Comparison of ENCODE assay signal across 8 cellular contexts in the genomic region with DNA sequence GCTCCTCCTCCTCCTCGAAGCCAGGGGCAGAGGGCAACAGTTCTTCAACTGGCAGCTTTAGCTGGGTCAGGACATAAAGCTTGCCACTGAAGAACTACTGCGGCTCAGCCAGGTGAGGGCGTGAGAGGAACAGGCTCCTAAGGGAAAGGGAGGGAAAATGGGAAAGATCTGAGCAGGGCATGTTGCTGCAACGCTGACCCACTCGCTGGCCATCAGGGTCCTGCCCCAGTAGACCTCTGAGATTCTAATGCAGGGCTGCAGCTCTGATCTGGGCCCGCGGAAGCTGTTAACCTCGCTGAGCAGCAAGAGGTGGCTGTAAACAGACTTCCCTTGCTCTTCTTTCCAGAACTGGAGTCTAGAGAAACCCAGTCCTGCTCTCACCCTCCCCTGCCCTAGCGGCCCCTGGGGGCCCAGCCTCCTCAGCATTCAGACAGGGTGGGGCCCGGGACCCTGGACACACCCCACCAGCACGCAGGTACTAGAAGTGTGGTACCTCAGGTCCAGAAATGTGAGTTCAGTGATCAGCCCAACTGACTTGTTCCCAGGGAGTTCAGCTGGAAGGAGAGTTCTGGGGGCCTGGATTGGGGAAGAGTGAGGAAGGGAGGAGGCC. TPM values are rescaled to one million over a fixed set of nuclear protein-coding genes. Genes with fewer than 3 reads are reported as not detected.
A peak's percentile ranks its signal among the peaks of the same experiment; 100 is the strongest.
DNase-seq lines count a peak whose midpoint lies in the region; ATAC-seq and FAIRE-seq lines count a peak whose summit lies in the region.

No MANE protein-coding gene starts in this region.

- peak; percentile 67 for DNase-seq in Caki2 (ENCODE audit: low read depth)
- no peak for DNase-seq in activated CD4-positive, alpha-beta memory T cell treated with anti-CD3 and anti-CD28 coated beads, Interleukin-2, amount 10 ng/mL, durations not matched to agents 7 days and 5 days
- no peak for DNase-seq in iPS DF 6.9 (ENCODE audit: low read depth, low spot score)
- peak; percentile 82 for DNase-seq in small intestine
- no peak for DNase-seq in T1000 (lab: John Stamatoyannopoulos, UW)

- H3K36me3 Mint-ChIP-seq in activated CD4-positive, alpha-beta memory T cell treated with anti-CD3 and anti-CD28 coated beads, Interleukin-2, amount 10 ng/mL, durations not matched to agents 7 days and 5 days (ENCODE audit: low read depth), result peaks cover 39% of the 10 kb centered on the region

- H3K9me3 Mint-ChIP-seq in activated CD4-positive, alpha-beta memory T cell treated with anti-CD3 and anti-CD28 coated beads, Interleukin-2, amount 10 ng/mL, durations not matched to agents 7 days and 5 days, result no peaks in the 10 kb centered on the region

- H3K4me3 ChIP-seq in HUES64 (ENCODE audit: low read length), result peak overlapping the region; percentile 75
- peak overlapping the region; percentile 70; the same call in 1 of the 2 replicates for H3K4me3 ChIP-seq in iPS DF 6.9 (ENCODE audit: low read length)
- peak overlapping the region; percentile 14 to 75 for H3K4me3 ChIP-seq in small intestine (ENCODE audit: low read depth in 1 of 2, low read length in 2 of 2)

- peaks cover 60% of the 10 kb centered on the region for H3K4me1 Mint-ChIP-seq in activated CD4-positive, alpha-beta memory T cell treated with anti-CD3 and anti-CD28 coated beads, Interleukin-2, amount 10 ng/mL, durations not matched to agents 7 days and 5 days

- H3K27ac ChIP-seq in HUES64 (ENCODE audit: low read depth, low read length) (peak overlapping the region; percentile 84), iPS DF 6.9 (ENCODE audit: low read length) (no peak overlapping the region), small intestine (ENCODE audit: low read depth in 1 of 2, low read length in 1 of 2) (peak overlapping the region; percentile 92 to 97)

- 4% methylated on average over 11 of the region's 11 CpGs for WGBS in HUES64
- no CpG with 5 or more reads among the region's 11 CpGs for WGBS in iPS DF 6.9 (ENCODE audit: insufficient coverage, insufficient read length)
- 3 to 23% (median 16%) methylated on average over 11 of the region's 11 CpGs for WGBS in small intestine, 3 donors

- H3K27me3 ChIP-seq in HUES64 (ENCODE audit: insufficient read depth, low read length), result peaks cover 18% of the 10 kb centered on the region
- H3K27me3 ChIP-seq in iPS DF 6.9 (ENCODE audit: control insufficient read depth, insufficient read depth, low read length), result no peaks in the 10 kb centered on the region
- H3K27me3 ChIP-seq in small intestine (ENCODE audit: control insufficient read depth in 2 of 2, insufficient read depth in 2 of 2, low read length in 2 of 2), result no peaks in the 10 kb centered on the region

- FAIRE-seq in small intestine (lab: Jason Lieb, UNC), result no peak

- in situ Hi-C loops in Caki2 (cut with HindIII; ENCODE audit: low pct_unique_long_range_greater_than_20kb, low sequenced_read_pairs), result no loop called here

- H3K27me3 Mint-ChIP-seq in activated CD4-positive, alpha-beta memory T cell treated with anti-CD3 and anti-CD28 coated beads, Interleukin-2, amount 10 ng/mL, durations not matched to agents 7 days and 5 days, result peaks cover 6% of the 10 kb centered on the region

- H3K4me3 Mint-ChIP-seq in activated CD4-positive, alpha-beta memory T cell treated with anti-CD3 and anti-CD28 coated beads, Interleukin-2, amount 10 ng/mL, durations not matched to agents 7 days and 5 days, result peak overlapping the region; percentile 62

- POLR2A ChIA-PET in activated CD4-positive, alpha-beta memory T cell treated with anti-CD3 and anti-CD28 coated beads, Interleukin-2, amount 10 ng/mL, durations not matched to agents 7 days and 5 days (lab: Charles Lee), result interaction anchor here (1.6 to 5.8 kb wide), 2 partner anchors 11 to 157 kb away, joined by 3 to 56 read pairs; partner anchors contain the start of gene WDR81

- peak overlapping the region; percentile 70 for H3K9ac ChIP-seq in HUES64 (ENCODE audit: low read depth, low read length)

- ATAC-seq in GM19467 (IDR thresholded peaks at IDR 0.05; ENCODE audit: unreplicated experiment) (no peak), GM19455 (IDR thresholded peaks at IDR 0.05; ENCODE audit: unreplicated experiment) (no peak)

- H3K9me3 ChIP-seq in HUES64 (ENCODE audit: insufficient read depth, low read depth, low read length), result no peaks in the 10 kb centered on the region
- no peaks in the 10 kb centered on the region for H3K9me3 ChIP-seq in iPS DF 6.9 (ENCODE audit: control insufficient read depth, insufficient read depth, low read length)
- H3K9me3 ChIP-seq in small intestine (ENCODE audit: control insufficient read depth, low read depth), result no peaks in the 10 kb centered on the region

- H3K36me3 ChIP-seq in HUES64 (ENCODE audit: insufficient read depth, low read length) (peaks cover 21% of the 10 kb centered on the region; the same call in 1 of the 2 replicates), iPS DF 6.9 (ENCODE audit: control insufficient read depth, insufficient read depth, low read length) (no peaks in the 10 kb centered on the region; the same call in 1 of the 2 replicates), small intestine (ENCODE audit: control insufficient read depth in 2 of 2, insufficient read depth in 2 of 2, low read length in 2 of 2) (peaks cover 0 to 5% of the 10 kb centered on the region in 2 donors)

- H3K27ac Mint-ChIP-seq in activated CD4-positive, alpha-beta memory T cell treated with anti-CD3 and anti-CD28 coated beads, Interleukin-2, amount 10 ng/mL, durations not matched to agents 7 days and 5 days, result no peak overlapping the region

- H3K4me1 ChIP-seq in HUES64 (ENCODE audit: insufficient read depth, low read length), result peaks cover 27% of the 10 kb centered on the region; the same call in 1 of the 2 replicates
- peaks cover 2% of the 10 kb centered on the region for H3K4me1 ChIP-seq in iPS DF 6.9 (ENCODE audit: control insufficient read depth, insufficient read depth, low read length)
- H3K4me1 ChIP-seq in small intestine (ENCODE audit: control insufficient read depth in 2 of 2, insufficient read depth in 1 of 2, low read depth in 1 of 2, low read length in 1 of 2), result peaks cover 0 to 4% of the 10 kb centered on the region in 2 donors

- CTCF ChIA-PET in activated CD4-positive, alpha-beta memory T cell treated with anti-CD3 and anti-CD28 coated beads, Interleukin-2, amount 10 ng/mL, durations not matched to agents 7 days and 5 days (lab: Charles Lee), result interaction anchor here (1.8 kb wide), 1 partner anchor 45 kb away, joined by 10 read pairs; no protein-coding TSS in a partner anchor

RNA-seq across cellular contexts. Expression of gene TLCD2, which starts 3.8 kb away (rescaled TPM):
- 0.20 and 1.0 TPM in 2 replicates for total RNA-seq in Caki2 (2014; rRNA removed; shearing (Covaris generic); ENCODE audit: low replicate concordance)
- polyA plus RNA-seq in HUES64 (2013, experiment 1 of 2), result 0.15 TPM
- 0.32 TPM for polyA plus RNA-seq in HUES64 (2013, experiment 2 of 2)
- total RNA-seq in activated CD4-positive, alpha-beta memory T cell treated with anti-CD3 and anti-CD28 coated beads, Interleukin-2, amount 10 ng/mL, durations not matched to agents 7 days and 5 days, result under 1 TPM; 0.65 to 0.75 TPM
- polyA plus RNA-seq in small intestine, result 10 to 100 TPM in 1 of 3 donors, 1 to 10 TPM in 2; 5.1 to 10.3 (median 7.8) TPM

RNA-seq across cellular contexts. Expression of gene WDR81, which starts 10.5 kb away (rescaled TPM):
- total RNA-seq in Caki2 (2014; rRNA removed; shearing (Covaris generic); ENCODE audit: low replicate concordance), result 2.9 and 3.7 TPM in 2 replicates
- polyA plus RNA-seq in HUES64 (2013, experiment 1 of 2), result 8.6 TPM
- 5.3 TPM for polyA plus RNA-seq in HUES64 (2013, experiment 2 of 2)
- total RNA-seq in activated CD4-positive, alpha-beta memory T cell treated with anti-CD3 and anti-CD28 coated beads, Interleukin-2, amount 10 ng/mL, durations not matched to agents 7 days and 5 days, result 10 to 100 TPM; 33.3 to 35.1 TPM
- 10 to 100 TPM; 14.6 to 18.0 (median 14.8) TPM for polyA plus RNA-seq in small intestine

RNA-seq across cellular contexts. Expression of gene SERPINF2, which starts 28.7 kb away (rescaled TPM):
- 0.14 and 0.68 TPM in 2 replicates for total RNA-seq in Caki2 (2014; rRNA removed; shearing (Covaris generic); ENCODE audit: low replicate concordance)
- 1.0 TPM for polyA plus RNA-seq in HUES64 (2013, experiment 1 of 2)
- 1.1 TPM for polyA plus RNA-seq in HUES64 (2013, experiment 2 of 2)
- total RNA-seq in activated CD4-positive, alpha-beta memory T cell treated with anti-CD3 and anti-CD28 coated beads, Interleukin-2, amount 10 ng/mL, durations not matched to agents 7 days and 5 days, result under 1 TPM; 0.23 to 0.55 TPM
- polyA plus RNA-seq in small intestine, result 1 to 10 TPM in 2 of 3 donors, under 1 TPM in 1; 0.89 to 4.5 (median 1.6) TPM

RNA-seq across cellular contexts. Expression of gene PRPF8, which starts 29.3 kb away (rescaled TPM):
- total RNA-seq in Caki2 (2014; rRNA removed; shearing (Covaris generic); ENCODE audit: low replicate concordance), result 81.9 and 102 TPM in 2 replicates
- 180 TPM for polyA plus RNA-seq in HUES64 (2013, experiment 1 of 2)
- 184 TPM for polyA plus RNA-seq in HUES64 (2013, experiment 2 of 2)
- total RNA-seq in activated CD4-positive, alpha-beta memory T cell treated with anti-CD3 and anti-CD28 coated beads, Interleukin-2, amount 10 ng/mL, durations not matched to agents 7 days and 5 days, result 100 to 1,000 TPM; 264 to 267 TPM
- polyA plus RNA-seq in small intestine, result 10 to 100 TPM; 61.1 to 87.2 (median 62.8) TPM

RNA-seq across cellular contexts. Expression of gene SERPINF1, which starts 47.9 kb away (rescaled TPM):
- 5.2 TPM in 1 of 2 replicates, not detected in the other for total RNA-seq in Caki2 (2014; rRNA removed; shearing (Covaris generic); ENCODE audit: low replicate concordance)
- polyA plus RNA-seq in HUES64 (2013, experiment 1 of 2), result 22.2 TPM
- 24.5 TPM for polyA plus RNA-seq in HUES64 (2013, experiment 2 of 2)
- not detected for total RNA-seq in activated CD4-positive, alpha-beta memory T cell treated with anti-CD3 and anti-CD28 coated beads, Interleukin-2, amount 10 ng/mL, durations not matched to agents 7 days and 5 days
- 100 to 1,000 TPM in 1 of 3 donors, 10 to 100 TPM in 1, 1 to 10 TPM in 1; 7.2 to 118 (median 20.8) TPM for polyA plus RNA-seq in small intestine

Comparison
In these comparisons a context has a peak if more than half of its experiments do, and no peak if none do; other contexts are left out.
1. DNase-seq: peak in Caki2 (single experiment) and small intestine (single experiment); none in activated CD4-positive, alpha-beta memory T cell treated with anti-CD3 and anti-CD28 coated beads, Interleukin-2, amount 10 ng/mL, durations not matched to agents 7 days and 5 days (single experiment), iPS DF 6.9 (single experiment) and T1000 (single experiment).
2. Peak in every context shown above with its lines, with median percentiles within 50 percentile points of each other: H3K4me3 ChIP-seq.